ENCODE assay signal across 8 cellular contexts in genomic region chr11:61336171-61336935, GRCh38. TPM values are rescaled to one million over a fixed set of nuclear protein-coding genes. Genes with fewer than 3 reads are reported as not detected.
DNase-seq lines count a peak whose midpoint lies in the region; ATAC-seq lines count a peak whose summit lies in the region.

No MANE protein-coding gene starts in this region.

- DNase-seq in C1 segment of cervical spinal cord (lab: John Stamatoyannopoulos, UW) (peak in 10 of 14 donors; percentile 11 to 93 (median 34)), HuH-7 (ENCODE audit: low spot score) (peak; percentile 99), NOMO-1 treated with dmso at 0.1 percent for 144 hours (lab: John Stamatoyannopoulos, UW; ENCODE audit: unreplicated experiment) (peak; percentile 65), mesenteric fat pad (ENCODE audit: low spot score) (peak; percentile 93)
- peak; percentile 53 for DNase-seq in activated CD8-positive, alpha-beta memory T cell treated with anti-CD3 and anti-CD28 coated beads, Interleukin-2, amount 50 U/mL, for 1 hour (ENCODE audit: extremely low read depth)
- peak; percentile 70 to 72 for DNase-seq in stimulated activated CD8-positive, alpha-beta memory T cell treated with anti-CD3 and anti-CD28 coated beads, Interleukin-15, amount 100 ng/mL, for 48 hours (ENCODE audit: low read depth in 2 of 2)

- peak overlapping the region; percentile 27 for H3K9ac ChIP-seq in endocrine pancreas (ENCODE audit: control insufficient read depth, insufficient read depth, low read length)

- ATAC-seq in GM19455 (IDR thresholded peaks at IDR 0.05; ENCODE audit: unreplicated experiment) = peak; percentile 53

- no peaks in the 10 kb centered on the region for H3K27me3 ChIP-seq in endocrine pancreas (ENCODE audit: control insufficient read depth, insufficient read depth, low read length)

- no peaks in the 10 kb centered on the region for H3K4me1 ChIP-seq in endocrine pancreas (ENCODE audit: control insufficient read depth, insufficient read depth, low read length)

- no peak overlapping the region for H3K4me3 ChIP-seq in endocrine pancreas (ENCODE audit: control insufficient read depth, insufficient read depth, low read length)

- no peaks in the 10 kb centered on the region for H3K36me3 ChIP-seq in endocrine pancreas (ENCODE audit: control insufficient read depth, insufficient read depth, low read length)

- H3K9me3 ChIP-seq in endocrine pancreas (ENCODE audit: control insufficient read depth, low read length) = no peaks in the 10 kb centered on the region

RNA-seq across cellular contexts. Expression of gene TKFC, which starts 3.3 kb away (rescaled TPM):
- total RNA-seq in mesenteric fat pad = 21.2 TPM

RNA-seq across cellular contexts. Expression of gene DDB1, which starts 3.4 kb away (rescaled TPM):
- total RNA-seq in mesenteric fat pad = 195 TPM

RNA-seq across cellular contexts. Expression of gene CYB561A3, which starts 25.3 kb away (rescaled TPM):
- 34.4 TPM for total RNA-seq in mesenteric fat pad

RNA-seq across cellular contexts. Expression of gene TMEM138, which starts 25.8 kb away (rescaled TPM):
- 68.2 TPM for total RNA-seq in mesenteric fat pad

RNA-seq across cellular contexts. Expression of gene VWCE, which starts 41.2 kb away (rescaled TPM):
- total RNA-seq in mesenteric fat pad = 7.7 TPM

Comparison
In these comparisons a context has a peak if more than half of its experiments do, and no peak if none do; other contexts are left out.
1. DNase-seq: peak in every context shown above with its lines; median percentile 99 in HuH-7; 93 in mesenteric fat pad; 71 in stimulated activated CD8-positive, alpha-beta memory T cell treated with anti-CD3 and anti-CD28 coated beads, Interleukin-15, amount 100 ng/mL, for 48 hours; 65 in NOMO-1 treated with dmso at 0.1 percent for 144 hours; 53 in activated CD8-positive, alpha-beta memory T cell treated with anti-CD3 and anti-CD28 coated beads, Interleukin-2, amount 50 U/mL, for 1 hour; 34 in C1 segment of cervical spinal cord.